Comparison of ENCODE assay signal across 8 cellular contexts in the genomic region with DNA sequence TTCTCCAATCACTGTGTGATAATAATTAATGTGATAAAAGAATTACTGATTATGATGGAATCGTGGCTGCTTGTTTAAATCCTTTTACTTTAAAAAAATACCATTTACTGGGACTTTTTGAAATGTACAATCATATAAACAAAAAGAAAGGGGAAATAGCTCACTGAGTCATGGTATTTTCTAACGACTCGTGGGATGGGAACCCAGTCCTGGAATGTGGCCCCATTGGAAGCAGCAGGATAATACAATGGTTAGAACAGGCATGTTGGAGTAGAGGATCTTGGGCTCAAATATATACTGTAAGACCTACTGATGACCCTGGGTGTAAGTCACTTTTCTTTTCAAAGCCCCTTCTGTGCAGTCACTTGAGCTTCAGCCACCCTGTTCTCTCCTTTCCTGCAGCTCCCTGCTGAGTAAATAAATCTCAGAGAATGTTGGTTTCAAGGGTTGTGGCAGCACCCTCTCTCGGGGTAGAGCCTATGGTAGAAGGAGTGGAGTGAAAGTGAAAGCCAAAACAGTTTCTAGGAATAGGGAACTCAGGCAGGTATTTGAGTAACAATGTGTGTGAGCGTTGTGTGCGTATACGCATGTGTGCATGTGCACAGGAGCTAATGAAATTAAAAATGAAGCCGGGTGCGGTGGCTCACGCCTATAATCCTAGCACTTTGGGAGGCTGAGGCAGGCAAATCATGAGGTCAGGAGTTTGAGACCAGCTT. TPM values are rescaled to one million over a fixed set of nuclear protein-coding genes. Genes with fewer than 3 reads are reported as not detected.
DNase-seq lines count a peak whose midpoint lies in the region; ATAC-seq and TF ChIP-seq lines count a peak whose summit lies in the region.

No MANE protein-coding gene starts in this region.

- no peaks in the 10 kb centered on the region for H3K9me3 ChIP-seq in CD8-positive, alpha-beta T cell (ENCODE audit: low read length)

- no peak for DNase-seq in CD8-positive, alpha-beta T cell
- DNase-seq in activated T-helper 2 cell treated with anti-CD3 and anti-CD28 coated beads, Interferon-gamma antibody, Interleukin-2, Interleukin-4, amounts not matched to agents 10 μg/mL and 5 μg/mL and 100 μg/mL, durations not matched to agents 14 hours and 24 hours and 36 hours (ENCODE audit: low spot score): no peak
- DNase-seq in memory B cell (ENCODE audit: low spot score in 2 of 2) (peak in 1 of 2 donors; percentile 14), NCI-H146 (lab: John Stamatoyannopoulos, UW) (no peak)
- DNase-seq in stimulated activated CD8-positive, alpha-beta memory T cell treated with anti-CD3 and anti-CD28 coated beads, Interleukin-4, amount 100 ng/mL, for 48 hours: no peak

- CTCF ChIA-PET in CD8-positive, alpha-beta T cell (lab: Charles Lee): no interaction called here

- no peaks in the 10 kb centered on the region for H3K27me3 Mint-ChIP-seq in CD8-positive, alpha-beta T cell (ENCODE audit: low read depth)
- peaks cover 3% of the 10 kb centered on the region for H3K27me3 Mint-ChIP-seq in activated T-helper 2 cell treated with anti-CD3 and anti-CD28 coated beads, Interferon-gamma antibody, Interleukin-2, Interleukin-4, amounts not matched to agents 10 μg/mL and 5 μg/mL and 100 μg/mL, durations not matched to agents 14 hours and 24 hours and 36 hours (ENCODE audit: low read depth)
- no peaks in the 10 kb centered on the region for H3K27me3 Mint-ChIP-seq in memory B cell

- H3K27ac ChIP-seq in CD8-positive, alpha-beta T cell (ENCODE audit: low read depth, low read length): no peak overlapping the region

- POLR2A ChIA-PET in CD8-positive, alpha-beta T cell (lab: Charles Lee): interaction anchor here (0.6 to 1.0 kb wide), 3 partner anchors 10 to 191 kb away, joined by 3 read pairs; no protein-coding TSS in a partner anchor

- H3K4me3 ChIP-seq in CD8-positive, alpha-beta T cell (ENCODE audit: low read depth, low read length): no peak overlapping the region

- no peaks in the 10 kb centered on the region for H3K27me3 ChIP-seq in CD8-positive, alpha-beta T cell (ENCODE audit: insufficient read depth, low read length)

- H3K4me3 Mint-ChIP-seq in CD8-positive, alpha-beta T cell: peak overlapping the region; percentile 48
- H3K4me3 Mint-ChIP-seq in activated T-helper 2 cell treated with anti-CD3 and anti-CD28 coated beads, Interferon-gamma antibody, Interleukin-2, Interleukin-4, amounts not matched to agents 10 μg/mL and 5 μg/mL and 100 μg/mL, durations not matched to agents 14 hours and 24 hours and 36 hours (ENCODE audit: low read depth): peak overlapping the region; percentile 2
- H3K4me3 Mint-ChIP-seq in memory B cell: peak overlapping the region; percentile 79

- ATAC-seq in CD8-positive, alpha-beta T cell: no peak
- ATAC-seq in GM19395 (IDR thresholded peaks at IDR 0.05; ENCODE audit: unreplicated experiment) (peak; percentile 80), HG03460 (IDR thresholded peaks at IDR 0.05; ENCODE audit: unreplicated experiment) (peak; percentile 82), memory B cell (ENCODE audit: low read depth) (peak; percentile 99), GM18517 (IDR thresholded peaks at IDR 0.05; ENCODE audit: unreplicated experiment) (no peak)

- no peak overlapping the region for H3K27ac Mint-ChIP-seq in CD8-positive, alpha-beta T cell
- no peak overlapping the region for H3K27ac Mint-ChIP-seq in activated T-helper 2 cell treated with anti-CD3 and anti-CD28 coated beads, Interferon-gamma antibody, Interleukin-2, Interleukin-4, amounts not matched to agents 10 μg/mL and 5 μg/mL and 100 μg/mL, durations not matched to agents 14 hours and 24 hours and 36 hours
- peak overlapping the region; percentile 90 for H3K27ac Mint-ChIP-seq in memory B cell

- H3K36me3 Mint-ChIP-seq in CD8-positive, alpha-beta T cell: no peaks in the 10 kb centered on the region
- H3K36me3 Mint-ChIP-seq in activated T-helper 2 cell treated with anti-CD3 and anti-CD28 coated beads, Interferon-gamma antibody, Interleukin-2, Interleukin-4, amounts not matched to agents 10 μg/mL and 5 μg/mL and 100 μg/mL, durations not matched to agents 14 hours and 24 hours and 36 hours (ENCODE audit: low read depth): no peaks in the 10 kb centered on the region
- peaks cover 3% of the 10 kb centered on the region for H3K36me3 Mint-ChIP-seq in memory B cell

- H3K4me1 ChIP-seq in CD8-positive, alpha-beta T cell (ENCODE audit: insufficient read depth, low read length): no peaks in the 10 kb centered on the region

- intact Hi-C loops in CD8-positive, alpha-beta T cell (cut with DNase I, micrococcal nuclease): no loop called here
- intact Hi-C loops in activated T-helper 2 cell treated with anti-CD3 and anti-CD28 coated beads, Interferon-gamma antibody, Interleukin-2, Interleukin-4, amounts not matched to agents 10 μg/mL and 5 μg/mL and 100 μg/mL, durations not matched to agents 14 hours and 24 hours and 36 hours (cut with micrococcal nuclease): no loop called here

- peaks cover 6% of the 10 kb centered on the region for H3K4me1 Mint-ChIP-seq in CD8-positive, alpha-beta T cell (ENCODE audit: low read depth)
- peaks cover 5% of the 10 kb centered on the region for H3K4me1 Mint-ChIP-seq in activated T-helper 2 cell treated with anti-CD3 and anti-CD28 coated beads, Interferon-gamma antibody, Interleukin-2, Interleukin-4, amounts not matched to agents 10 μg/mL and 5 μg/mL and 100 μg/mL, durations not matched to agents 14 hours and 24 hours and 36 hours (ENCODE audit: low read depth)
- H3K4me1 Mint-ChIP-seq in memory B cell: peaks cover 5% of the 10 kb centered on the region

- no peak for TF ChIP-seq CTCF in CD8-positive, alpha-beta T cell (IDR thresholded peaks at IDR 0.05)

- H3K36me3 ChIP-seq in CD8-positive, alpha-beta T cell (ENCODE audit: insufficient read depth, low read length): no peaks in the 10 kb centered on the region

- H3K9me3 Mint-ChIP-seq in CD8-positive, alpha-beta T cell: no peaks in the 10 kb centered on the region
- no peaks in the 10 kb centered on the region for H3K9me3 Mint-ChIP-seq in activated T-helper 2 cell treated with anti-CD3 and anti-CD28 coated beads, Interferon-gamma antibody, Interleukin-2, Interleukin-4, amounts not matched to agents 10 μg/mL and 5 μg/mL and 100 μg/mL, durations not matched to agents 14 hours and 24 hours and 36 hours
- H3K9me3 Mint-ChIP-seq in memory B cell: no peaks in the 10 kb centered on the region

RNA-seq across cellular contexts. Expression of a gene that starts 40.7 kb away (rescaled TPM):
- total RNA-seq in CD8-positive, alpha-beta T cell: 10 to 100 TPM; 70.4 to 80.5 TPM
- total RNA-seq in activated T-helper 2 cell treated with anti-CD3 and anti-CD28 coated beads, Interferon-gamma antibody, Interleukin-2, Interleukin-4, amounts not matched to agents 10 μg/mL and 5 μg/mL and 100 μg/mL, durations not matched to agents 14 hours and 24 hours and 36 hours: 278 and 301 TPM in 2 replicates

Comparison
In these comparisons a context has a peak if more than half of its experiments do, and no peak if none do; other contexts are left out.
1. ATAC-seq: peak in GM19395 (single experiment), HG03460 (single experiment) and memory B cell (single experiment); none in CD8-positive, alpha-beta T cell (single experiment) and GM18517 (single experiment).
2. H3K4me3 Mint-ChIP-seq: peak in every context shown above with its lines; median percentile 79 in memory B cell; 48 in CD8-positive, alpha-beta T cell; 2 in activated T-helper 2 cell treated with anti-CD3 and anti-CD28 coated beads, Interferon-gamma antibody, Interleukin-2, Interleukin-4, amounts not matched to agents 10 μg/mL and 5 μg/mL and 100 μg/mL, durations not matched to agents 14 hours and 24 hours and 36 hours.